9 cellular contexts compared by ENCODE assay signal in genomic region chr1:42943166-42943565, GRCh38. TPM values are rescaled to one million over a fixed set of nuclear protein-coding genes. Genes with fewer than 3 reads are reported as not detected.
A peak's percentile ranks its signal among the peaks of the same experiment; 100 is the strongest.
DNase-seq lines count a peak whose midpoint lies in the region; ATAC-seq and TF ChIP-seq lines count a peak whose summit lies in the region.
"Had no signal": no experiment of that assay in that cellular context is flagged by ENCODE, and none has a peak within 500 bp of the region (broad histone marks: within the 10 kb centered on the region; RNA-seq: fewer than 3 reads in every experiment).

No MANE protein-coding gene starts in this region.

- intact Hi-C loops in body of pancreas (cut with DNase I), result no loop called here
- intact Hi-C loops in aorta (cut with DNase I), result loop anchor here in 1 of 2 donors (2.0 kb wide), 2 partner anchors 16 to 18 kb away; partner anchors contain the start of gene SLC2A1

- peaks cover 85% of the 10 kb centered on the region for H3K4me1 ChIP-seq in body of pancreas
- peaks cover 58 to 70% of the 10 kb centered on the region in 2 donors for H3K4me1 ChIP-seq in mucosa of rectum (ENCODE audit: control insufficient read depth in 2 of 2, insufficient read depth in 2 of 2, low read length in 2 of 2)
- H3K4me1 ChIP-seq in aorta (ENCODE audit: control insufficient read depth in 1 of 2, insufficient read depth in 2 of 2, low read length in 2 of 2), result peaks cover 4 to 11% of the 10 kb centered on the region in 2 donors

- no peak for TF ChIP-seq CTCF in body of pancreas (IDR thresholded peaks at IDR 0.05)

- H3K27me3 Mint-ChIP-seq in stimulated activated naive CD8-positive, alpha-beta T cell treated with anti-CD3 and anti-CD28 coated beads, Interleukin-15, Interleukin-2, amounts not matched to agents 100 ng/mL and 50 ng/mL, for 24 hours, result no peaks in the 10 kb centered on the region

- no peak for DNase-seq in stimulated activated naive CD8-positive, alpha-beta T cell treated with anti-CD3 and anti-CD28 coated beads, Interleukin-15, Interleukin-2, amounts not matched to agents 100 U/mL and 50 U/mL, for 24 hours
- DNase-seq in body of pancreas (peak; percentile 89 to 96 (median 95)), aorta (peak in 1 of 2 donors; percentile 80), amniotic stem cell (lab: John Stamatoyannopoulos, UW) (no peak), NCI-H774 (lab: John Stamatoyannopoulos, UW) (no peak)
- no peak for DNase-seq in effector CD8-positive, alpha-beta T cell (lab: John Stamatoyannopoulos, UW)
- DNase-seq: COR-L47 had no signal

- peak overlapping the region; percentile 69 to 86 (median 80) for H3K27ac ChIP-seq in body of pancreas
- peak overlapping the region; percentile 89 to 90 for H3K27ac ChIP-seq in mucosa of rectum (ENCODE audit: low read depth in 2 of 2, low read length in 2 of 2)
- H3K27ac ChIP-seq in aorta (ENCODE audit: low read depth in 1 of 2, low read length in 2 of 2), result peak overlapping the region in 1 of 2 donors; percentile 95

- H3K4me1 Mint-ChIP-seq in stimulated activated naive CD8-positive, alpha-beta T cell treated with anti-CD3 and anti-CD28 coated beads, Interleukin-15, Interleukin-2, amounts not matched to agents 100 ng/mL and 50 ng/mL, for 24 hours (ENCODE audit: low read depth), result peaks cover 100% of the 10 kb centered on the region

- H3K9ac ChIP-seq in mucosa of rectum (ENCODE audit: low read depth in 1 of 2, low read length in 2 of 2), result peak overlapping the region; percentile 58 to 70

- no peaks in the 10 kb centered on the region for H3K36me3 ChIP-seq in body of pancreas (replicated peaks in 1 of 2; ENCODE audit: insufficient read depth in 1 of 2, low read depth in 2 of 2)
- peaks cover 0 to 6% of the 10 kb centered on the region in 2 donors for H3K36me3 ChIP-seq in mucosa of rectum (ENCODE audit: control insufficient read depth in 2 of 2, insufficient read depth in 2 of 2, low read length in 2 of 2)
- no peaks in the 10 kb centered on the region for H3K36me3 ChIP-seq in aorta (ENCODE audit: control insufficient read depth in 1 of 2, insufficient read depth in 2 of 2, low read length in 1 of 2)

- H3K27ac Mint-ChIP-seq in stimulated activated naive CD8-positive, alpha-beta T cell treated with anti-CD3 and anti-CD28 coated beads, Interleukin-15, Interleukin-2, amounts not matched to agents 100 ng/mL and 50 ng/mL, for 24 hours, result peak overlapping the region; percentile 62

- no peak overlapping the region for H3K4me3 Mint-ChIP-seq in stimulated activated naive CD8-positive, alpha-beta T cell treated with anti-CD3 and anti-CD28 coated beads, Interleukin-15, Interleukin-2, amounts not matched to agents 100 ng/mL and 50 ng/mL, for 24 hours

- H3K9me3 ChIP-seq in body of pancreas, result no peaks in the 10 kb centered on the region
- no peaks in the 10 kb centered on the region for H3K9me3 ChIP-seq in mucosa of rectum (ENCODE audit: control insufficient read depth in 2 of 2, low read length in 2 of 2)
- no peaks in the 10 kb centered on the region for H3K9me3 ChIP-seq in aorta (ENCODE audit: control insufficient read depth, low read length)

- WGBS in body of pancreas, 2 donors, result 23% methylated on average over 7 of the region's 7 CpGs; no CpG with 5 or more reads in 1 of the 2 donors
- WGBS in aorta, 2 donors, result 10 to 11% methylated on average over 7 of the region's 7 CpGs

- H3K27me3 ChIP-seq in body of pancreas (no peaks in the 10 kb centered on the region), mucosa of rectum (ENCODE audit: control insufficient read depth in 2 of 2, insufficient read depth in 2 of 2, low read length in 2 of 2) (no peaks in the 10 kb centered on the region), aorta (ENCODE audit: control insufficient read depth in 1 of 2, insufficient read depth in 2 of 2, low read length in 1 of 2) (no peaks in the 10 kb centered on the region)

- TF ChIP-seq POLR2A in body of pancreas (IDR thresholded peaks at IDR 0.05), result peak in 1 of 3 donors; percentile 9

- peaks cover 78% of the 10 kb centered on the region for H3K36me3 Mint-ChIP-seq in stimulated activated naive CD8-positive, alpha-beta T cell treated with anti-CD3 and anti-CD28 coated beads, Interleukin-15, Interleukin-2, amounts not matched to agents 100 ng/mL and 50 ng/mL, for 24 hours (ENCODE audit: low read depth)

- H3K4me3 ChIP-seq in body of pancreas, result no peak overlapping the region
- H3K4me3 ChIP-seq in mucosa of rectum (ENCODE audit: low read length in 2 of 2), result peak overlapping the region; percentile 5 to 35
- H3K4me3 ChIP-seq in aorta (ENCODE audit: low read length in 2 of 2), result no peak overlapping the region

- no peak for ATAC-seq in stimulated activated naive CD8-positive, alpha-beta T cell treated with anti-CD3 and anti-CD28 coated beads, Interleukin-15, Interleukin-2, amounts not matched to agents 100 U/mL and 50 U/mL, for 24 hours
- peak; percentile 89 for ATAC-seq in body of pancreas
- peak; percentile 68 for ATAC-seq in aorta (ENCODE audit: low FRiP score)

- H3K9me3 Mint-ChIP-seq in stimulated activated naive CD8-positive, alpha-beta T cell treated with anti-CD3 and anti-CD28 coated beads, Interleukin-15, Interleukin-2, amounts not matched to agents 100 ng/mL and 50 ng/mL, for 24 hours, result no peaks in the 10 kb centered on the region

RNA-seq across cellular contexts. Expression of gene SLC2A1, which starts 15.5 kb away (rescaled TPM):
- total RNA-seq in body of pancreas (10 to 100 TPM in 1 of 2 donors, 1 to 10 TPM in 1; 4.2 to 13.2 TPM), aorta (100 to 1,000 TPM in 1 of 2 donors, 10 to 100 TPM in 1; 87.7 to 124 TPM)
- 10 to 100 TPM in 1 of 2 donors, 1 to 10 TPM in 1; 6.4 to 11.6 TPM for polyA plus RNA-seq in aorta

Comparison
In these comparisons a context has a peak if more than half of its experiments do, and no peak if none do; other contexts are left out.
1. DNase-seq: peak in body of pancreas (4 of 4); none in stimulated activated naive CD8-positive, alpha-beta T cell treated with anti-CD3 and anti-CD28 coated beads, Interleukin-15, Interleukin-2, amounts not matched to agents 100 U/mL and 50 U/mL, for 24 hours (single experiment), effector CD8-positive, alpha-beta T cell (single experiment), amniotic stem cell (single experiment) and NCI-H774 (single experiment).
2. H3K4me3 ChIP-seq: peak in mucosa of rectum (2 of 2); none in body of pancreas (0 of 2) and aorta (0 of 2).
3. RNA of gene SLC2A1, which starts 15.5 kb away (total RNA-seq): 87.7 to 124 TPM in aorta; 4.2 to 13.2 TPM in body of pancreas; every median in the first group is over 4 times any median in the second.